Comparison of ENCODE assay signal across 22 cellular contexts in genomic region chr9:133035669-133036068, GRCh38. TPM values are rescaled to one million over a fixed set of nuclear protein-coding genes. Genes with fewer than 3 reads are reported as not detected.
"Had no signal": no experiment of that assay in that cellular context is flagged by ENCODE, and none has a peak within 500 bp of the region (broad histone marks: within the 10 kb centered on the region; RNA-seq: fewer than 3 reads in every experiment).

No MANE protein-coding gene starts in this region.

- H3K4me2 ChIP-seq: hepatocyte had no signal

- H3K4me3 ChIP-seq: cardiac muscle cell, hepatocyte, left ventricle myocardium inferior, right atrium auricular region, tibial artery had no signal

- H3K27ac ChIP-seq: cardiac muscle cell, hepatocyte, left ventricle myocardium inferior, right atrium auricular region, tibial artery, WERI-Rb-1 had no signal

- H3K9me3 ChIP-seq: left ventricle myocardium inferior, right atrium auricular region, tibial artery had no signal

- ATAC-seq: activated CD8-positive, alpha-beta T cell treated with anti-CD3 and anti-CD28 coated beads, Interleukin-2, amount 10 ng/mL, durations not matched to agents 7 days and 5 days; activated naive CD4-positive, alpha-beta T cell treated with anti-CD3 and anti-CD28 coated beads, Interleukin-2, amount 50 U/mL, for 72 hours; natural killer cell; stimulated activated naive CD8-positive, alpha-beta T cell treated with anti-CD3 and anti-CD28 coated beads, Interleukin-15, amount 100 ng/mL, for 72 hours had no signal

- H3K27me3 ChIP-seq: cardiac muscle cell, hepatocyte, right atrium auricular region, tibial artery had no signal

- DNase-seq: activated CD4-positive, alpha-beta T cell treated with anti-CD3 and anti-CD28 coated beads, Interleukin-2, amount 50 U/mL, for 1 hour; activated CD4-positive, CD25-positive, alpha-beta regulatory T cell treated with anti-CD3 and anti-CD28 coated beads, Interleukin-2, amount 50 U/mL, for 72 hours; activated CD8-positive, alpha-beta T cell treated with anti-CD3 and anti-CD28 coated beads, Interleukin-2, amount 10 ng/mL, durations not matched to agents 7 days and 5 days; activated gamma-delta T cell; effector CD4-positive, alpha-beta T cell; foreskin melanocyte; glutamatergic neuron; kidney glomerular epithelial cell; left ventricle myocardium inferior; midbrain; natural killer cell; stimulated activated CD4-positive, alpha-beta T cell treated with anti-CD3 and anti-CD28 coated beads, Interleukin-4, amount 100 ng/mL, for 24 hours; stimulated activated naive CD8-positive, alpha-beta T cell treated with anti-CD3 and anti-CD28 coated beads, Interleukin-15, amount 100 ng/mL, for 72 hours; T-helper 1 cell; tibial artery; WERI-Rb-1 had no signal

- H3K36me3 ChIP-seq: cardiac muscle cell, left ventricle myocardium inferior, right atrium auricular region, tibial artery had no signal

- H2AFZ ChIP-seq: hepatocyte had no signal

RNA-seq across cellular contexts. Expression of gene GFI1B, which starts 57.2 kb away (rescaled TPM):
- total RNA-seq: activated CD8-positive, alpha-beta T cell treated with anti-CD3 and anti-CD28 coated beads, Interleukin-2, amount 10 ng/mL, durations not matched to agents 7 days and 5 days; activated T-helper 1 cell treated with anti-CD3 and anti-CD28 coated beads, Interleukin-12 subunit alpha, Interleukin-12 subunit beta, Interleukin-2, Interleukin-4 antibody, amounts not matched to agents 30 ng/mL and 10 ng/mL and 1 ng/mL, durations not matched to agents 14 hours and 24 hours and 36 hours; osteocyte had no signal
